14 cellular contexts compared by ENCODE assay signal in genomic region chr11:31652528-31652927, GRCh38.
DNase-seq lines count a peak whose midpoint lies in the region; ATAC-seq and FAIRE-seq lines count a peak whose summit lies in the region.
"Had no signal": no experiment of that assay in that cellular context is flagged by ENCODE, and none has a peak within 500 bp of the region (broad histone marks: within the 10 kb centered on the region; RNA-seq: fewer than 3 reads in every experiment).

No MANE protein-coding gene starts in this region.

- ATAC-seq in activated CD4-positive, CD25-positive, alpha-beta regulatory T cell treated with anti-CD3 and anti-CD28 coated beads, Interleukin-2, amount 50 U/mL, for 24 hours = peak; percentile 49 to 60
- ATAC-seq in GM21619 (IDR thresholded peaks at IDR 0.05; ENCODE audit: unreplicated experiment) (peak; percentile 54), HG03135 (IDR thresholded peaks at IDR 0.05; ENCODE audit: unreplicated experiment) (peak; percentile 65)
- ATAC-seq: mucosa of descending colon had no signal

- peak; percentile 82 for FAIRE-seq in islet of Langerhans (lab: Jason Lieb, UNC)
- FAIRE-seq: endothelial cell of umbilical vein had no signal

- no peak for DNase-seq in activated CD4-positive, CD25-positive, alpha-beta regulatory T cell (lab: John Stamatoyannopoulos, UW)
- DNase-seq in NCI-H1092 (lab: John Stamatoyannopoulos, UW) (no peak), AML-193 (lab: John Stamatoyannopoulos, UW) (no peak)
- no peak for DNase-seq in activated CD4-positive, alpha-beta T cell treated with anti-CD3 and anti-CD28 coated beads for 1 hour
- DNase-seq: CD4-positive, alpha-beta T cell; GDM1; islet precursor cell; MG63; mucosa of descending colon had no signal
